In genomic region chr9:130394814-130395470, GRCh38 we compare ENCODE assay signal across 11 cellular contexts.
"Had no signal": no experiment of that assay in that cellular context is flagged by ENCODE, and none has a peak within 500 bp of the region (broad histone marks: within the 10 kb centered on the region; RNA-seq: fewer than 3 reads in every experiment).

No MANE protein-coding gene starts in this region.

- H3K4me2 ChIP-seq: KMS-11 had no signal

- H3K36me3 ChIP-seq: HAP-1 had no signal

- FAIRE-seq: H54 had no signal

- H2AFZ ChIP-seq: GM23248 had no signal

- H3K4me1 ChIP-seq: HAP-1 had no signal

- H3K9me3 ChIP-seq: HAP-1 had no signal

- H3K27ac ChIP-seq: GM23248, HL-60, KMS-11 had no signal

- ATAC-seq: HCT116 had no signal

- H3K9ac ChIP-seq: GM23248, KMS-11 had no signal

- H3K4me3 ChIP-seq: GM23248, HAP-1 had no signal

- DNase-seq: GM23248, GOT3, HFFc6, IMR-90, Karpas-422, KBM-7 had no signal
